18 cellular contexts compared by ENCODE assay signal in genomic region chr5:134600600-134600999, GRCh38. TPM values are rescaled to one million over a fixed set of nuclear protein-coding genes. Genes with fewer than 3 reads are reported as not detected.
A peak's percentile ranks its signal among the peaks of the same experiment; 100 is the strongest.
DNase-seq lines count a peak whose midpoint lies in the region; ATAC-seq and TF ChIP-seq lines count a peak whose summit lies in the region.
"Had no signal": no experiment of that assay in that cellular context is flagged by ENCODE, and none has a peak within 500 bp of the region (broad histone marks: within the 10 kb centered on the region; RNA-seq: fewer than 3 reads in every experiment).

No MANE protein-coding gene starts in this region.

- DNase-seq in EH (ENCODE audit: low read depth) = peak; percentile 74
- DNase-seq in NCI-H226 = peak; percentile 16
- DNase-seq in dedifferentiated amniotic fluid mesenchymal stem cell (ENCODE audit: extremely low spot score) = peak; percentile 61
- no peak for DNase-seq in nephron progenitor cell
- DNase-seq in DMS79 (lab: John Stamatoyannopoulos, UW) = no peak
- DNase-seq in NCI-H82 treated with DMSO at 0.1 percent for 48 hours (lab: John Stamatoyannopoulos, UW; ENCODE audit: unreplicated experiment) = no peak
- no peak for DNase-seq in natural killer cell
- DNase-seq in activated naive CD4-positive, alpha-beta T cell treated with anti-CD3 and anti-CD28 coated beads for 36 hours = no peak
- DNase-seq: immature natural killer cell, KG1, naive B cell, NCI-H1092 treated with DMSO at 0.1 percent for 48 hours, NCI-H2171, RPMI8226, spleen, thyroid gland had no signal

- H3K9me3 Mint-ChIP-seq in nephron progenitor cell = no peaks in the 10 kb centered on the region
- H3K9me3 Mint-ChIP-seq in natural killer cell = no peaks in the 10 kb centered on the region
- no peaks in the 10 kb centered on the region for H3K9me3 Mint-ChIP-seq in activated naive CD4-positive, alpha-beta T cell treated with anti-CD3 and anti-CD28 coated beads for 36 hours
- H3K9me3 Mint-ChIP-seq: activated naive CD4-positive, alpha-beta T cell treated with anti-CD3 and anti-CD28 coated beads, Interleukin-2, amount 50 U/mL, for 24 hours; GM23338; immature natural killer cell; naive B cell had no signal

- ATAC-seq in natural killer cell = no peak
- ATAC-seq: GM23338 had no signal

- H3K36me3 Mint-ChIP-seq in nephron progenitor cell (ENCODE audit: low read depth) (peaks cover 12% of the 10 kb centered on the region), natural killer cell (peaks cover 6% of the 10 kb centered on the region)
- peaks cover 10% of the 10 kb centered on the region for H3K36me3 Mint-ChIP-seq in activated naive CD4-positive, alpha-beta T cell treated with anti-CD3 and anti-CD28 coated beads for 36 hours (ENCODE audit: low read depth)

- no peaks in the 10 kb centered on the region for H3K4me1 Mint-ChIP-seq in nephron progenitor cell
- no peaks in the 10 kb centered on the region for H3K4me1 Mint-ChIP-seq in natural killer cell
- H3K4me1 Mint-ChIP-seq in activated naive CD4-positive, alpha-beta T cell treated with anti-CD3 and anti-CD28 coated beads for 36 hours (ENCODE audit: low read depth) = peaks cover 40% of the 10 kb centered on the region
- H3K4me1 Mint-ChIP-seq: immature natural killer cell, naive B cell had no signal

- H3K27ac Mint-ChIP-seq in nephron progenitor cell (peak overlapping the region; percentile 82), natural killer cell (no peak overlapping the region)
- H3K27ac Mint-ChIP-seq in activated naive CD4-positive, alpha-beta T cell treated with anti-CD3 and anti-CD28 coated beads for 36 hours = no peak overlapping the region
- H3K27ac Mint-ChIP-seq: activated naive CD4-positive, alpha-beta T cell treated with anti-CD3 and anti-CD28 coated beads, Interleukin-2, amount 50 U/mL, for 24 hours; GM23338 had no signal

- H3K27me3 Mint-ChIP-seq in nephron progenitor cell (ENCODE audit: low read depth, poor library complexity) (peaks cover 4% of the 10 kb centered on the region), natural killer cell (ENCODE audit: low read depth in 2 of 2) (no peaks in the 10 kb centered on the region)
- no peaks in the 10 kb centered on the region for H3K27me3 Mint-ChIP-seq in activated naive CD4-positive, alpha-beta T cell treated with anti-CD3 and anti-CD28 coated beads for 36 hours (ENCODE audit: low read depth)
- H3K27me3 Mint-ChIP-seq: activated naive CD4-positive, alpha-beta T cell treated with anti-CD3 and anti-CD28 coated beads, Interleukin-2, amount 50 U/mL, for 24 hours; naive B cell had no signal

- CTCF ChIA-PET in activated naive CD4-positive, alpha-beta T cell treated with anti-CD3 and anti-CD28 coated beads for 36 hours (lab: Charles Lee) = no interaction called here

- no peak for TF ChIP-seq CTCF in nephron progenitor cell (IDR thresholded peaks at IDR 0.05)
- no peak for TF ChIP-seq CTCF in natural killer cell (IDR thresholded peaks at IDR 0.05)

- intact Hi-C loops in natural killer cell (cut with micrococcal nuclease) = no loop called here
- intact Hi-C loops in activated naive CD4-positive, alpha-beta T cell treated with anti-CD3 and anti-CD28 coated beads for 36 hours (cut with micrococcal nuclease) = loop anchor here (5.0 to 10.0 kb wide), 2 partner anchors 157 to 1206 kb away; partner anchors contain the start of gene DDX46

- H3K4me3 Mint-ChIP-seq in nephron progenitor cell = no peak overlapping the region
- no peak overlapping the region for H3K4me3 Mint-ChIP-seq in natural killer cell
- no peak overlapping the region for H3K4me3 Mint-ChIP-seq in activated naive CD4-positive, alpha-beta T cell treated with anti-CD3 and anti-CD28 coated beads for 36 hours
- H3K4me3 Mint-ChIP-seq: activated naive CD4-positive, alpha-beta T cell treated with anti-CD3 and anti-CD28 coated beads, Interleukin-2, amount 50 U/mL, for 24 hours; GM23338; immature natural killer cell; naive B cell had no signal

RNA-seq across cellular contexts. Expression of gene SAR1B, which starts 32.0 kb away (rescaled TPM):
- total RNA-seq in natural killer cell = 10 to 100 TPM; 36.2 to 50.2 (median 41.2) TPM
- 10 to 100 TPM; 42.5 to 42.8 TPM for total RNA-seq in activated naive CD4-positive, alpha-beta T cell treated with anti-CD3 and anti-CD28 coated beads for 36 hours

RNA-seq across cellular contexts. Expression of gene SEC24A, which starts 48.0 kb away (rescaled TPM):
- total RNA-seq in natural killer cell = 10 to 100 TPM; 20.9 to 26.1 (median 25.0) TPM
- total RNA-seq in activated naive CD4-positive, alpha-beta T cell treated with anti-CD3 and anti-CD28 coated beads for 36 hours = 10 to 100 TPM; 16.6 to 18.5 TPM

Comparison
In these comparisons a context has a peak if more than half of its experiments do, and no peak if none do; other contexts are left out.
1. DNase-seq: peak in EH (single experiment), NCI-H226 (single experiment) and dedifferentiated amniotic fluid mesenchymal stem cell (single experiment); none in nephron progenitor cell (single experiment), DMS79 (single experiment), NCI-H82 treated with DMSO at 0.1 percent for 48 hours (single experiment), natural killer cell (single experiment) and activated naive CD4-positive, alpha-beta T cell treated with anti-CD3 and anti-CD28 coated beads for 36 hours (single experiment).